Comparison of ENCODE assay signal across 29 cellular contexts in genomic region chr17:76822184-76822778, GRCh38. TPM values are rescaled to one million over a fixed set of nuclear protein-coding genes. Genes with fewer than 3 reads are reported as not detected.
"Had no signal": no experiment of that assay in that cellular context is flagged by ENCODE, and none has a peak within 500 bp of the region (broad histone marks: within the 10 kb centered on the region; RNA-seq: fewer than 3 reads in every experiment).

No MANE protein-coding gene starts in this region.

- H3K27ac Mint-ChIP-seq: activated CD8-positive, alpha-beta T cell treated with anti-CD3 and anti-CD28 coated beads for 36 hours; activated naive CD4-positive, alpha-beta T cell treated with anti-CD3 and anti-CD28 coated beads, Interleukin-2, amount 50 U/mL, for 24 hours; activated naive CD8-positive, alpha-beta T cell treated with anti-CD3 and anti-CD28 coated beads, Interleukin-2, amount 50 U/mL, for 24 hours; activated T-helper 17 cell treated with anti-CD3 and anti-CD28 coated beads, Interleukin-2, amount 50 U/mL, for 72 hours; dendritic cell treated with granulocyte-macrophage colony-stimulating factor and Interleukin-4, amounts not matched to agents 40 ng/mL and 50 ng/mL, for 4 days; endodermal cell; neural progenitor cell; stimulated activated naive B cell treated with anti-CD40 and anti-IgM and Interleukin-4, amounts not matched to agents 10 μg/mL and 1 μg/mL and 100 μg/mL, for 72 hours; WTC11 had no signal

- H3K9me3 Mint-ChIP-seq: activated CD8-positive, alpha-beta T cell treated with anti-CD3 and anti-CD28 coated beads for 36 hours; activated naive CD4-positive, alpha-beta T cell treated with anti-CD3 and anti-CD28 coated beads, Interleukin-2, amount 50 U/mL, for 24 hours; activated naive CD8-positive, alpha-beta T cell treated with anti-CD3 and anti-CD28 coated beads, Interleukin-2, amount 50 U/mL, for 24 hours; activated T-cell treated with anti-CD3 and anti-CD28 coated beads, Interleukin-2, amount 50 U/mL, for 4 hours; activated T-helper 17 cell treated with anti-CD3 and anti-CD28 coated beads, Interleukin-2, amount 50 U/mL, for 72 hours; dendritic cell treated with granulocyte-macrophage colony-stimulating factor and Interleukin-4, amounts not matched to agents 40 ng/mL and 50 ng/mL, for 4 days; endodermal cell; naive thymus-derived CD8-positive, alpha-beta T cell; neural progenitor cell; stimulated activated naive B cell treated with anti-CD40 and anti-IgM and Interleukin-4, amounts not matched to agents 10 μg/mL and 1 μg/mL and 100 μg/mL, for 72 hours; WTC11 had no signal

- H3K4me1 Mint-ChIP-seq: activated T-helper 17 cell treated with anti-CD3 and anti-CD28 coated beads, Interleukin-2, amount 50 U/mL, for 72 hours; endodermal cell had no signal

- H3K9me3 ChIP-seq: heart left ventricle, lower lobe of right lung, stomach, thyroid gland, upper lobe of left lung had no signal

- H3K27me3 ChIP-seq: neural progenitor cell, thyroid gland, upper lobe of left lung had no signal

- H3K36me3 ChIP-seq: heart left ventricle, lower lobe of right lung, neural progenitor cell, stomach, thyroid gland, upper lobe of left lung had no signal

- H3K4me3 ChIP-seq: heart left ventricle, lower lobe of right lung, neural progenitor cell, stomach, thyroid gland, upper lobe of left lung had no signal

- H3K4me1 ChIP-seq: heart left ventricle, lower lobe of right lung, neural progenitor cell, stomach had no signal

- H3K4me3 Mint-ChIP-seq: activated CD8-positive, alpha-beta T cell treated with anti-CD3 and anti-CD28 coated beads for 36 hours; activated naive CD4-positive, alpha-beta T cell treated with anti-CD3 and anti-CD28 coated beads, Interleukin-2, amount 50 U/mL, for 24 hours; activated naive CD8-positive, alpha-beta T cell treated with anti-CD3 and anti-CD28 coated beads, Interleukin-2, amount 50 U/mL, for 24 hours; activated T-cell treated with anti-CD3 and anti-CD28 coated beads, Interleukin-2, amount 50 U/mL, for 4 hours; activated T-helper 17 cell treated with anti-CD3 and anti-CD28 coated beads, Interleukin-2, amount 50 U/mL, for 72 hours; dendritic cell treated with granulocyte-macrophage colony-stimulating factor and Interleukin-4, amounts not matched to agents 40 ng/mL and 50 ng/mL, for 4 days; endodermal cell; naive thymus-derived CD8-positive, alpha-beta T cell; neural progenitor cell; stimulated activated naive B cell treated with anti-CD40 and anti-IgM and Interleukin-4, amounts not matched to agents 10 μg/mL and 1 μg/mL and 100 μg/mL, for 72 hours; WTC11 had no signal

- H3K36me3 Mint-ChIP-seq: activated naive CD4-positive, alpha-beta T cell treated with anti-CD3 and anti-CD28 coated beads, Interleukin-2, amount 50 U/mL, for 24 hours; naive thymus-derived CD8-positive, alpha-beta T cell; neural progenitor cell; WTC11 had no signal

- H3K27me3 Mint-ChIP-seq: activated CD8-positive, alpha-beta T cell treated with anti-CD3 and anti-CD28 coated beads for 36 hours; activated naive CD4-positive, alpha-beta T cell treated with anti-CD3 and anti-CD28 coated beads, Interleukin-2, amount 50 U/mL, for 24 hours; activated naive CD8-positive, alpha-beta T cell treated with anti-CD3 and anti-CD28 coated beads, Interleukin-2, amount 50 U/mL, for 24 hours had no signal

- ATAC-seq: activated CD8-positive, alpha-beta T cell treated with anti-CD3 and anti-CD28 coated beads for 36 hours; activated naive CD8-positive, alpha-beta T cell treated with anti-CD3 and anti-CD28 coated beads, Interleukin-2, amount 50 U/mL, for 24 hours; activated T-cell treated with anti-CD3 and anti-CD28 coated beads, Interleukin-2, amount 50 U/mL, for 4 hours; activated T-helper 17 cell treated with anti-CD3 and anti-CD28 coated beads, Interleukin-2, amount 50 U/mL, for 72 hours; esophagus mucosa; heart left ventricle; left lobe of liver; lower lobe of right lung; naive thymus-derived CD8-positive, alpha-beta T cell; right cardiac atrium; stimulated activated naive B cell treated with anti-CD40 and anti-IgM and Interleukin-4, amounts not matched to agents 10 μg/mL and 1 μg/mL and 100 μg/mL, for 72 hours; WTC11 had no signal

- DNase-seq: activated CD4-positive, alpha-beta T cell treated with anti-CD3 and anti-CD28 coated beads for 1 hour; activated CD4-positive, alpha-beta T cell treated with anti-CD3 and anti-CD28 coated beads, Interleukin-2, amount 50 U/mL, for 1 hour; activated CD8-positive, alpha-beta T cell treated with anti-CD3 and anti-CD28 coated beads for 36 hours; activated naive CD8-positive, alpha-beta T cell treated with anti-CD3 and anti-CD28 coated beads, Interleukin-2, amount 50 U/mL, for 24 hours; activated T-cell treated with anti-CD3 and anti-CD28 coated beads, Interleukin-2, amount 50 U/mL, for 4 hours; amygdala; caudate nucleus; endodermal cell; foreskin fibroblast; heart left ventricle; hypothalamus; lower lobe of right lung; mesenchymal stem cell; naive thymus-derived CD8-positive, alpha-beta T cell; right cardiac atrium; stimulated activated CD4-positive, alpha-beta T cell treated with anti-CD3 and anti-CD28 coated beads, Interleukin-15, amount 100 ng/mL, for 24 hours; stimulated activated CD4-positive, alpha-beta T cell treated with anti-CD3 and anti-CD28 coated beads, Interleukin-2, amount 100 ng/mL, for 24 hours; stimulated activated naive B cell treated with anti-CD40 and anti-IgM and Interleukin-4, amounts not matched to agents 10 μg/mL and 1 μg/mL and 100 μg/mL, for 72 hours; stomach; T1000; thyroid gland; upper lobe of left lung had no signal

RNA-seq across cellular contexts. Expression of gene MGAT5B, which starts 45.9 kb away (rescaled TPM):
- total RNA-seq: activated CD8-positive, alpha-beta T cell treated with anti-CD3 and anti-CD28 coated beads for 36 hours; left lobe of liver had no signal
- polyA plus RNA-seq: naive thymus-derived CD8-positive, alpha-beta T cell had no signal
